Comparison of ENCODE assay signal across 9 cellular contexts in genomic region chr6:11277275-11278206, GRCh38. TPM values are rescaled to one million over a fixed set of nuclear protein-coding genes. Genes with fewer than 3 reads are reported as not detected.
DNase-seq lines count a peak whose midpoint lies in the region; ATAC-seq and TF ChIP-seq lines count a peak whose summit lies in the region.
"Had no signal": no experiment of that assay in that cellular context is flagged by ENCODE, and none has a peak within 500 bp of the region (broad histone marks: within the 10 kb centered on the region; RNA-seq: fewer than 3 reads in every experiment).

No MANE protein-coding gene starts in this region.

- H3K36me3 ChIP-seq in iPS-18a (ENCODE audit: control insufficient read depth, low read depth, low read length) = no peaks in the 10 kb centered on the region
- no peaks in the 10 kb centered on the region for H3K36me3 ChIP-seq in testis (ENCODE audit: low read depth, missing control alignments)
- H3K36me3 ChIP-seq in Karpas-422 (ENCODE audit: insufficient read depth, low read length) = no peaks in the 10 kb centered on the region

- H3K27ac Mint-ChIP-seq in activated CD4-positive, alpha-beta T cell treated with anti-CD3 and anti-CD28 coated beads, Interleukin-2, amount 10 ng/mL, durations not matched to agents 24 days and 14 days = peak overlapping the region; percentile 89

- no peak for TF ChIP-seq CTCF in testis (IDR thresholded peaks at IDR 0.05)

- no peaks in the 10 kb centered on the region for H4K20me1 ChIP-seq in Karpas-422 (ENCODE audit: insufficient read depth, low read depth, low read length)

- no peak for TF ChIP-seq POLR2A in testis (IDR thresholded peaks at IDR 0.05)

- H3K36me3 Mint-ChIP-seq in activated CD4-positive, alpha-beta T cell treated with anti-CD3 and anti-CD28 coated beads, Interleukin-2, amount 10 ng/mL, durations not matched to agents 24 days and 14 days (ENCODE audit: low read depth) = peaks cover 34% of the 10 kb centered on the region

- WGBS in testis, 2 donors = 63 to 68% methylated on average over 14 of the region's 14 CpGs

- ATAC-seq in GM18519 (IDR thresholded peaks at IDR 0.05; ENCODE audit: low FRiP score, unreplicated experiment) (peak; percentile 44), HG02885 (IDR thresholded peaks at IDR 0.05; ENCODE audit: poor library complexity, unreplicated experiment) (peak; percentile 57)

- H3K4me3 ChIP-seq in iPS-18a (ENCODE audit: low read length) (peak overlapping the region; percentile 9), testis (no peak overlapping the region), Karpas-422 (ENCODE audit: low read length) (no peak overlapping the region)

- peak overlapping the region; percentile 31 for H3K4me3 Mint-ChIP-seq in activated CD4-positive, alpha-beta T cell treated with anti-CD3 and anti-CD28 coated beads, Interleukin-2, amount 10 ng/mL, durations not matched to agents 24 days and 14 days

- H3K4me1 ChIP-seq in iPS-18a (ENCODE audit: control insufficient read depth, low read depth, low read length) (peaks cover 18% of the 10 kb centered on the region), testis (peaks cover 28% of the 10 kb centered on the region), Karpas-422 (ENCODE audit: low read length) (no peaks in the 10 kb centered on the region)

- H3K9me2 ChIP-seq in Karpas-422 (replicated peaks; ENCODE audit: insufficient read depth, low read length) = no peaks in the 10 kb centered on the region

- H3K9ac ChIP-seq in iPS-18a (ENCODE audit: low read length) (no peak overlapping the region), Karpas-422 (ENCODE audit: low read length) (no peak overlapping the region)

- intact Hi-C loops in activated CD4-positive, alpha-beta T cell treated with anti-CD3 and anti-CD28 coated beads, Interleukin-2, amount 10 ng/mL, durations not matched to agents 24 days and 14 days (cut with micrococcal nuclease) = loop anchor here (1.0 to 5.0 kb wide), 3 partner anchors 45 to 135 kb away; partner anchors contain the start of gene NEDD9
- intact Hi-C loops in testis (cut with DNase I; ENCODE audit: low total_unique reads) = no loop called here

- DNase-seq in AG08395 (ENCODE audit: low spot score) = peak; percentile 54
- DNase-seq in activated CD4-positive, alpha-beta T cell treated with anti-CD3 and anti-CD28 coated beads, Interleukin-2, amount 10 ng/mL, durations not matched to agents 24 days and 14 days = no peak
- DNase-seq in testis = peak; percentile 34
- no peak for DNase-seq in SKM-1 (lab: John Stamatoyannopoulos, UW; ENCODE audit: unreplicated experiment)
- no peak for DNase-seq in Karpas-422

- no peaks in the 10 kb centered on the region for H3K9me3 ChIP-seq in iPS-18a (ENCODE audit: control insufficient read depth, low read depth, low read length)
- H3K9me3 ChIP-seq in testis = no peaks in the 10 kb centered on the region
- H3K9me3 ChIP-seq in Karpas-422 (ENCODE audit: low read length) = no peaks in the 10 kb centered on the region

- no peaks in the 10 kb centered on the region for H3K9me3 Mint-ChIP-seq in activated CD4-positive, alpha-beta T cell treated with anti-CD3 and anti-CD28 coated beads, Interleukin-2, amount 10 ng/mL, durations not matched to agents 24 days and 14 days

- no peak overlapping the region for H2AFZ ChIP-seq in Karpas-422 (ENCODE audit: low read length)

- H3K27ac ChIP-seq in iPS-18a (ENCODE audit: low read length) (no peak overlapping the region), testis (peak overlapping the region in 1 of 2 donors; percentile 26), Karpas-422 (ENCODE audit: low read length) (no peak overlapping the region)
- H3K27ac ChIP-seq: HL-60 had no signal

- H3K4me1 Mint-ChIP-seq in activated CD4-positive, alpha-beta T cell treated with anti-CD3 and anti-CD28 coated beads, Interleukin-2, amount 10 ng/mL, durations not matched to agents 24 days and 14 days = peaks cover 37% of the 10 kb centered on the region

- H3K79me2 ChIP-seq in Karpas-422 (ENCODE audit: low read length) = no peaks in the 10 kb centered on the region

- no peaks in the 10 kb centered on the region for H3K27me3 Mint-ChIP-seq in activated CD4-positive, alpha-beta T cell treated with anti-CD3 and anti-CD28 coated beads, Interleukin-2, amount 10 ng/mL, durations not matched to agents 24 days and 14 days

- no peaks in the 10 kb centered on the region for H3K27me3 ChIP-seq in iPS-18a (ENCODE audit: control insufficient read depth, insufficient read depth, low read length)
- no peaks in the 10 kb centered on the region for H3K27me3 ChIP-seq in testis
- no peaks in the 10 kb centered on the region for H3K27me3 ChIP-seq in Karpas-422 (ENCODE audit: low read length)

- no peak overlapping the region for H3K4me2 ChIP-seq in Karpas-422 (ENCODE audit: low read depth, low read length, poor library complexity, severe bottlenecking)

RNA-seq across cellular contexts. Expression of gene NEDD9, which starts 45.1 kb away (rescaled TPM):
- total RNA-seq in activated CD4-positive, alpha-beta T cell treated with anti-CD3 and anti-CD28 coated beads, Interleukin-2, amount 10 ng/mL, durations not matched to agents 24 days and 14 days = 31.9 and 36.9 TPM in 2 replicates
- total RNA-seq in testis = 10 to 100 TPM; 31.8 to 67.0 TPM
- polyA plus RNA-seq in testis (ENCODE audit: insufficient read depth, low read depth, low replicate concordance) = 21.0 TPM
- 3.8 and 8.0 TPM in 2 replicates for total RNA-seq in Karpas-422 (2014; rRNA removed; shearing (Covaris generic); ENCODE audit: low replicate concordance)

Comparison
In these comparisons a context has a peak if more than half of its experiments do, and no peak if none do; other contexts are left out.
1. DNase-seq: peak in AG08395 (single experiment) and testis (single experiment); none in activated CD4-positive, alpha-beta T cell treated with anti-CD3 and anti-CD28 coated beads, Interleukin-2, amount 10 ng/mL, durations not matched to agents 24 days and 14 days (single experiment), SKM-1 (single experiment) and Karpas-422 (single experiment).